In genomic region chr16:2535644-2536021, GRCh38 we compare ENCODE assay signal across 12 cellular contexts. TPM values are rescaled to one million over a fixed set of nuclear protein-coding genes. Genes with fewer than 3 reads are reported as not detected.
DNase-seq lines count a peak whose midpoint lies in the region; ATAC-seq and TF ChIP-seq lines count a peak whose summit lies in the region.
"Had no signal": no experiment of that assay in that cellular context is flagged by ENCODE, and none has a peak within 500 bp of the region (broad histone marks: within the 10 kb centered on the region; RNA-seq: fewer than 3 reads in every experiment).

No MANE protein-coding gene starts in this region.

- intact Hi-C loops in upper lobe of right lung (cut with DNase I): no loop called here

- no peak overlapping the region for H3K27ac ChIP-seq in mesenchymal stem cell (ENCODE audit: low read length, poor library complexity, severe bottlenecking)
- peak overlapping the region; percentile 56 for H3K27ac ChIP-seq in upper lobe of right lung
- H3K27ac ChIP-seq: epithelial cell of prostate had no signal

- no peak for DNase-seq in activated naive CD8-positive, alpha-beta T cell treated with anti-CD3 and anti-CD28 coated beads for 36 hours
- peak; percentile 62 for DNase-seq in astrocyte of the cerebellum (ENCODE audit: low read depth)
- peak; percentile 79 for DNase-seq in mesenchymal stem cell
- peak; percentile 69 for DNase-seq in upper lobe of right lung
- no peak for DNase-seq in NCI-H2196 treated with DMSO at 0.1 percent for 48 hours (lab: John Stamatoyannopoulos, UW; ENCODE audit: unreplicated experiment)
- DNase-seq in middle frontal gyrus (ENCODE audit: extremely low spot score, low spot score): no peak
- DNase-seq: C1 segment of cervical spinal cord, Kasumi-1 had no signal

- H3K18ac ChIP-seq in mesenchymal stem cell (ENCODE audit: low read depth in 1 of 2, low read length in 2 of 2): peak overlapping the region in 1 of 2 experiments; percentile 11

- peaks cover 34% of the 10 kb centered on the region for H3K4me1 Mint-ChIP-seq in activated naive CD8-positive, alpha-beta T cell (ENCODE audit: low read depth)
- peaks cover 35% of the 10 kb centered on the region for H3K4me1 Mint-ChIP-seq in activated naive CD8-positive, alpha-beta T cell treated with anti-CD3 and anti-CD28 coated beads for 36 hours

- peaks cover 27% of the 10 kb centered on the region for H3K4me1 ChIP-seq in mesenchymal stem cell (ENCODE audit: control insufficient read depth, insufficient read depth, low read depth, low read length)
- H3K4me1 ChIP-seq in upper lobe of right lung: peaks cover 36% of the 10 kb centered on the region

- no peak overlapping the region for H2BK120ac ChIP-seq in mesenchymal stem cell (ENCODE audit: low read depth, low read length)

- H3K27me3 Mint-ChIP-seq in activated naive CD8-positive, alpha-beta T cell: no peaks in the 10 kb centered on the region
- H3K27me3 Mint-ChIP-seq in activated naive CD8-positive, alpha-beta T cell treated with anti-CD3 and anti-CD28 coated beads for 36 hours: no peaks in the 10 kb centered on the region

- peak overlapping the region; percentile 58 for H2AK5ac ChIP-seq in mesenchymal stem cell (ENCODE audit: low read length, severe bottlenecking)

- in situ Hi-C loops in astrocyte of the cerebellum (cut with HindIII; ENCODE audit: low sequenced_read_pairs): no loop called here

- no peak overlapping the region for H2BK15ac ChIP-seq in mesenchymal stem cell (ENCODE audit: low read depth, poor library complexity, severe bottlenecking)

- peak overlapping the region; percentile 56 for H3K9ac ChIP-seq in mesenchymal stem cell (ENCODE audit: low read length)

- H3K4me3 ChIP-seq in astrocyte of the cerebellum (ENCODE audit: low read depth, low read length) (no peak overlapping the region), mesenchymal stem cell (ENCODE audit: insufficient read depth in 1 of 2, low read depth in 1 of 2, low read length in 2 of 2) (peak overlapping the region in 1 of 2 experiments; percentile 19), upper lobe of right lung (no peak overlapping the region)

- no peak overlapping the region for H3K23ac ChIP-seq in mesenchymal stem cell (ENCODE audit: low read length in 2 of 2)

- H3K9me3 Mint-ChIP-seq in activated naive CD8-positive, alpha-beta T cell (ENCODE audit: low read depth): no peaks in the 10 kb centered on the region
- no peaks in the 10 kb centered on the region for H3K9me3 Mint-ChIP-seq in activated naive CD8-positive, alpha-beta T cell treated with anti-CD3 and anti-CD28 coated beads for 36 hours

- no peak for ATAC-seq in upper lobe of right lung
- ATAC-seq in HG02759 (IDR thresholded peaks at IDR 0.05; ENCODE audit: unreplicated experiment): no peak
- ATAC-seq: Panc1 had no signal

- no peak overlapping the region for H2BK5ac ChIP-seq in mesenchymal stem cell (ENCODE audit: low read depth, low read length, poor library complexity, severe bottlenecking)

- H4K8ac ChIP-seq in mesenchymal stem cell (ENCODE audit: low read length): peak overlapping the region; percentile 19

- H3K14ac ChIP-seq in mesenchymal stem cell (ENCODE audit: low read length in 2 of 2): no peak overlapping the region

- H3K27me3 ChIP-seq in mesenchymal stem cell (ENCODE audit: control insufficient read depth in 1 of 2, insufficient read depth in 1 of 2, low read length in 2 of 2): no peaks in the 10 kb centered on the region
- no peaks in the 10 kb centered on the region for H3K27me3 ChIP-seq in upper lobe of right lung

- no peak overlapping the region for H3K4ac ChIP-seq in mesenchymal stem cell (ENCODE audit: low read depth in 1 of 2, low read length in 2 of 2)

- H3K27ac Mint-ChIP-seq in activated naive CD8-positive, alpha-beta T cell: no peak overlapping the region
- no peak overlapping the region for H3K27ac Mint-ChIP-seq in activated naive CD8-positive, alpha-beta T cell treated with anti-CD3 and anti-CD28 coated beads for 36 hours

- H3K79me1 ChIP-seq in mesenchymal stem cell (replicated peaks; ENCODE audit: low read length, poor library complexity, severe bottlenecking): no peaks in the 10 kb centered on the region

- H2BK12ac ChIP-seq in mesenchymal stem cell (ENCODE audit: low read length in 2 of 2): peak overlapping the region in 1 of 2 experiments; percentile 39

- no peak overlapping the region for H4K91ac ChIP-seq in mesenchymal stem cell (ENCODE audit: low read length)

- H3K4me2 ChIP-seq in mesenchymal stem cell (ENCODE audit: low read length, poor library complexity, severe bottlenecking): no peak overlapping the region

- no peaks in the 10 kb centered on the region for H3K36me3 Mint-ChIP-seq in activated naive CD8-positive, alpha-beta T cell
- peaks cover 6% of the 10 kb centered on the region for H3K36me3 Mint-ChIP-seq in activated naive CD8-positive, alpha-beta T cell treated with anti-CD3 and anti-CD28 coated beads for 36 hours

- peaks cover 1 to 5% of the 10 kb centered on the region in 2 experiments for H3K36me3 ChIP-seq in mesenchymal stem cell (ENCODE audit: control insufficient read depth in 1 of 2, insufficient read depth in 2 of 2, low read depth in 1 of 2, low read length in 2 of 2)
- peaks cover 4% of the 10 kb centered on the region for H3K36me3 ChIP-seq in upper lobe of right lung

- peak overlapping the region; percentile 49 for H3K4me3 Mint-ChIP-seq in activated naive CD8-positive, alpha-beta T cell
- H3K4me3 Mint-ChIP-seq in activated naive CD8-positive, alpha-beta T cell treated with anti-CD3 and anti-CD28 coated beads for 36 hours: no peak overlapping the region

- H3K9me3 ChIP-seq in mesenchymal stem cell (ENCODE audit: control insufficient read depth, low read length): no peaks in the 10 kb centered on the region
- H3K9me3 ChIP-seq in upper lobe of right lung: no peaks in the 10 kb centered on the region

- no peak overlapping the region for H2AFZ ChIP-seq in mesenchymal stem cell (ENCODE audit: low read depth, low read length)

- no peak for TF ChIP-seq CTCF in astrocyte of the cerebellum (IDR thresholded peaks at IDR 0.05; ENCODE audit: low read depth, low read length, missing control alignments)
- no peak for TF ChIP-seq CTCF in upper lobe of right lung (IDR thresholded peaks at IDR 0.05)

- WGBS in mesenchymal stem cell: 56% methylated on average over 7 of the region's 8 CpGs

RNA-seq across cellular contexts. Expression of gene PDPK1, which starts 2.2 kb away (rescaled TPM):
- total RNA-seq in activated naive CD8-positive, alpha-beta T cell treated with anti-CD3 and anti-CD28 coated beads for 36 hours: 10 to 100 TPM; 36.5 to 42.2 TPM
- polyA plus RNA-seq in mesenchymal stem cell (2013, experiment 1 of 2): 16.0 TPM
- polyA plus RNA-seq in mesenchymal stem cell (2013, experiment 2 of 2): 15.7 TPM
- total RNA-seq in upper lobe of right lung: 90.9 TPM

RNA-seq across cellular contexts. Expression of gene CEMP1, which starts 4.4 kb away (rescaled TPM):
- total RNA-seq in activated naive CD8-positive, alpha-beta T cell treated with anti-CD3 and anti-CD28 coated beads for 36 hours: not detected
- not detected for polyA plus RNA-seq in mesenchymal stem cell (2013, experiment 1 of 2)
- not detected for polyA plus RNA-seq in mesenchymal stem cell (2013, experiment 2 of 2)
- total RNA-seq in upper lobe of right lung: 1.4 TPM

RNA-seq across cellular contexts. Expression of gene AMDHD2, which starts 15.5 kb away (rescaled TPM):
- total RNA-seq in activated naive CD8-positive, alpha-beta T cell treated with anti-CD3 and anti-CD28 coated beads for 36 hours: 10 to 100 TPM; 34.6 to 35.4 TPM
- polyA plus RNA-seq in mesenchymal stem cell (2013, experiment 1 of 2): 24.6 TPM
- polyA plus RNA-seq in mesenchymal stem cell (2013, experiment 2 of 2): 20.6 TPM
- 61.7 TPM for total RNA-seq in upper lobe of right lung

RNA-seq across cellular contexts. Expression of gene ATP6V0C, which starts 21.9 kb away (rescaled TPM):
- total RNA-seq in activated naive CD8-positive, alpha-beta T cell treated with anti-CD3 and anti-CD28 coated beads for 36 hours: 100 to 1,000 TPM; 124 to 125 TPM
- polyA plus RNA-seq in mesenchymal stem cell (2013, experiment 1 of 2): 498 TPM
- polyA plus RNA-seq in mesenchymal stem cell (2013, experiment 2 of 2): 484 TPM
- 298 TPM for total RNA-seq in upper lobe of right lung

Comparison
In these comparisons a context has a peak if more than half of its experiments do, and no peak if none do; other contexts are left out.
1. DNase-seq: peak in astrocyte of the cerebellum (single experiment), mesenchymal stem cell (single experiment) and upper lobe of right lung (single experiment); none in activated naive CD8-positive, alpha-beta T cell treated with anti-CD3 and anti-CD28 coated beads for 36 hours (single experiment), NCI-H2196 treated with DMSO at 0.1 percent for 48 hours (single experiment) and middle frontal gyrus (single experiment).